Comparison of ENCODE assay signal across 8 cellular contexts in genomic region chr3:39378092-39378491, GRCh38. TPM values are rescaled to one million over a fixed set of nuclear protein-coding genes. Genes with fewer than 3 reads are reported as not detected.
DNase-seq lines count a peak whose midpoint lies in the region; ATAC-seq and TF ChIP-seq lines count a peak whose summit lies in the region.

No MANE protein-coding gene starts in this region.

- peaks cover 8% of the 10 kb centered on the region for H3K36me3 Mint-ChIP-seq in activated T-helper 1 cell treated with anti-CD3 and anti-CD28 coated beads, Interleukin-12 subunit alpha, Interleukin-12 subunit beta, Interleukin-2, Interleukin-4 antibody, amounts not matched to agents 30 ng/mL and 10 ng/mL and 1 ng/mL, durations not matched to agents 14 hours and 24 hours and 36 hours (ENCODE audit: low read depth)

- no peaks in the 10 kb centered on the region for H3K36me3 ChIP-seq in hepatocyte (replicated peaks; ENCODE audit: insufficient read depth, low read depth)

- H3K27ac Mint-ChIP-seq in activated T-helper 1 cell treated with anti-CD3 and anti-CD28 coated beads, Interleukin-12 subunit alpha, Interleukin-12 subunit beta, Interleukin-2, Interleukin-4 antibody, amounts not matched to agents 30 ng/mL and 10 ng/mL and 1 ng/mL, durations not matched to agents 14 hours and 24 hours and 36 hours: no peak overlapping the region

- H3K79me2 ChIP-seq in hepatocyte: peaks cover 7% of the 10 kb centered on the region

- peaks cover 21% of the 10 kb centered on the region for H3K4me1 Mint-ChIP-seq in activated T-helper 1 cell treated with anti-CD3 and anti-CD28 coated beads, Interleukin-12 subunit alpha, Interleukin-12 subunit beta, Interleukin-2, Interleukin-4 antibody, amounts not matched to agents 30 ng/mL and 10 ng/mL and 1 ng/mL, durations not matched to agents 14 hours and 24 hours and 36 hours (ENCODE audit: low read depth)

- no peak overlapping the region for H3K4me3 Mint-ChIP-seq in activated T-helper 1 cell treated with anti-CD3 and anti-CD28 coated beads, Interleukin-12 subunit alpha, Interleukin-12 subunit beta, Interleukin-2, Interleukin-4 antibody, amounts not matched to agents 30 ng/mL and 10 ng/mL and 1 ng/mL, durations not matched to agents 14 hours and 24 hours and 36 hours

- no peak overlapping the region for H3K4me3 ChIP-seq in hepatocyte

- no peaks in the 10 kb centered on the region for H3K27me3 ChIP-seq in hepatocyte

- ATAC-seq in GM21526 (IDR thresholded peaks at IDR 0.05; ENCODE audit: low FRiP score, unreplicated experiment) (peak; percentile 61), HG02970 (IDR thresholded peaks at IDR 0.05; ENCODE audit: low FRiP score, unreplicated experiment) (no peak)

- H3K9me2 ChIP-seq in hepatocyte (replicated peaks; ENCODE audit: insufficient read depth): no peaks in the 10 kb centered on the region

- peaks cover 8% of the 10 kb centered on the region for H3K4me1 ChIP-seq in hepatocyte (ENCODE audit: insufficient read depth)

- H4K20me1 ChIP-seq in hepatocyte (ENCODE audit: insufficient read depth, poor library complexity, severe bottlenecking): no peaks in the 10 kb centered on the region

- no peaks in the 10 kb centered on the region for H3K9me3 ChIP-seq in hepatocyte (ENCODE audit: low read depth)

- intact Hi-C loops in activated T-helper 1 cell treated with anti-CD3 and anti-CD28 coated beads, Interleukin-12 subunit alpha, Interleukin-12 subunit beta, Interleukin-2, Interleukin-4 antibody, amounts not matched to agents 30 ng/mL and 10 ng/mL and 1 ng/mL, durations not matched to agents 14 hours and 24 hours and 36 hours (cut with micrococcal nuclease): loop anchor here (1.0 to 2.0 kb wide), 6 partner anchors 31 to 277 kb away; no protein-coding TSS in a partner anchor

- no peaks in the 10 kb centered on the region for H3K9me3 Mint-ChIP-seq in activated T-helper 1 cell treated with anti-CD3 and anti-CD28 coated beads, Interleukin-12 subunit alpha, Interleukin-12 subunit beta, Interleukin-2, Interleukin-4 antibody, amounts not matched to agents 30 ng/mL and 10 ng/mL and 1 ng/mL, durations not matched to agents 14 hours and 24 hours and 36 hours

- peak; percentile 90 for TF ChIP-seq CTCF in LNCAP (IDR thresholded peaks at IDR 0.05)
- peak; percentile 67 for TF ChIP-seq CTCF in hepatocyte (IDR thresholded peaks at IDR 0.05; ENCODE audit: poor library complexity)

- no peak overlapping the region for H3K4me2 ChIP-seq in hepatocyte

- 26% methylated on average over 4 of the region's 4 CpGs for WGBS in hepatocyte (ENCODE audit: low lambda C conversion rate, missing lambda C conversion rate)

- no peak overlapping the region for H3K27ac ChIP-seq in hepatocyte

- DNase-seq in CD1c-positive myeloid dendritic cell (ENCODE audit: extremely low spot score) (peak; percentile 38), hepatocyte (ENCODE audit: low spot score) (peak; percentile 79), NCI-H510A (lab: John Stamatoyannopoulos, UW) (no peak)
- peak; percentile 56 for DNase-seq in activated T-helper 1 cell treated with anti-CD3 and anti-CD28 coated beads, Interleukin-12 subunit alpha, Interleukin-12 subunit beta, Interleukin-2, Interleukin-4 antibody, amounts not matched to agents 30 ng/mL and 10 ng/mL and 1 ng/mL, durations not matched to agents 14 hours and 24 hours and 36 hours (ENCODE audit: low spot score)
- DNase-seq in stimulated activated CD4-positive, alpha-beta T cell treated with anti-CD3 and anti-CD28 coated beads, Interleukin-4, amount 100 ng/mL, for 1 hour: peak; percentile 51

- no peaks in the 10 kb centered on the region for H3K27me3 Mint-ChIP-seq in activated T-helper 1 cell treated with anti-CD3 and anti-CD28 coated beads, Interleukin-12 subunit alpha, Interleukin-12 subunit beta, Interleukin-2, Interleukin-4 antibody, amounts not matched to agents 30 ng/mL and 10 ng/mL and 1 ng/mL, durations not matched to agents 14 hours and 24 hours and 36 hours (ENCODE audit: insufficient read depth)

- no peak overlapping the region for H2AFZ ChIP-seq in hepatocyte

RNA-seq across cellular contexts. Expression of gene SLC25A38, which starts 5.1 kb away (rescaled TPM):
- total RNA-seq in activated T-helper 1 cell treated with anti-CD3 and anti-CD28 coated beads, Interleukin-12 subunit alpha, Interleukin-12 subunit beta, Interleukin-2, Interleukin-4 antibody, amounts not matched to agents 30 ng/mL and 10 ng/mL and 1 ng/mL, durations not matched to agents 14 hours and 24 hours and 36 hours: 40.0 and 43.1 TPM in 2 replicates
- total RNA-seq in hepatocyte: 37.2 and 43.2 TPM in 2 replicates
- 32.4 and 35.7 TPM in 2 replicates for polyA plus RNA-seq in hepatocyte

RNA-seq across cellular contexts. Expression of gene RPSA, which starts 28.4 kb away (rescaled TPM):
- total RNA-seq in activated T-helper 1 cell treated with anti-CD3 and anti-CD28 coated beads, Interleukin-12 subunit alpha, Interleukin-12 subunit beta, Interleukin-2, Interleukin-4 antibody, amounts not matched to agents 30 ng/mL and 10 ng/mL and 1 ng/mL, durations not matched to agents 14 hours and 24 hours and 36 hours: 1,750 and 1,765 TPM in 2 replicates
- total RNA-seq in hepatocyte: 961 and 1,236 TPM in 2 replicates
- 249 and 267 TPM in 2 replicates for polyA plus RNA-seq in hepatocyte

RNA-seq across cellular contexts. Expression of gene CCR8, which starts 48.6 kb away (rescaled TPM):
- total RNA-seq in activated T-helper 1 cell treated with anti-CD3 and anti-CD28 coated beads, Interleukin-12 subunit alpha, Interleukin-12 subunit beta, Interleukin-2, Interleukin-4 antibody, amounts not matched to agents 30 ng/mL and 10 ng/mL and 1 ng/mL, durations not matched to agents 14 hours and 24 hours and 36 hours: 7.1 and 8.9 TPM in 2 replicates
- not detected in 2 replicates for total RNA-seq in hepatocyte
- not detected in 2 replicates for polyA plus RNA-seq in hepatocyte
